Comparison of ENCODE assay signal across 4 cellular contexts in the genomic region with DNA sequence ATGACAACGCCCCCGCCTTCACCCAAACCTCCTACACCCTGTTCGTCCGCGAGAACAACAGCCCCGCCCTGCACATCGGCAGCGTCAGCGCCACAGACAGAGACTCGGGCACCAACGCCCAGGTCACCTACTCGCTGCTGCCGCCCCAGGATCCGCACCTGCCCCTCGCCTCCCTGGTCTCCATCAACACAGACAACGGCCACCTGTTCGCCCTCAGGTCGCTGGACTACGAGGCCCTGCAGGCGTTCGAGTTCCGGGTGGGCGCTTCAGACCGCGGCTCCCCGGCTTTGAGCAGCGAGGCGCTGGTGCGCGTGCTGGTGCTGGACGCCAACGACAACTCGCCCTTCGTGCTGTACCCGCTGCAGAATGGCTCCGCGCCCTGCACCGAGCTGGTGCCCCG. TPM values are rescaled to one million over a fixed set of nuclear protein-coding genes. Genes with fewer than 3 reads are reported as not detected.
"Had no signal": no experiment of that assay in that cellular context is flagged by ENCODE, and none has a peak within 500 bp of the region (broad histone marks: within the 10 kb centered on the region; RNA-seq: fewer than 3 reads in every experiment).

No MANE protein-coding gene starts in this region.

RNA-seq across cellular contexts. Expression of a gene that starts 1.8 kb away (rescaled TPM):
- total RNA-seq: OCI-LY7, PC-9, Peyer's patch had no signal

RNA-seq across cellular contexts. Expression of a gene that starts 2.8 kb away (rescaled TPM):
- total RNA-seq: OCI-LY7, PC-3, PC-9 had no signal

RNA-seq across cellular contexts. Expression of a gene that starts 6.9 kb away (rescaled TPM):
- total RNA-seq: OCI-LY7, PC-9 had no signal

RNA-seq across cellular contexts. Expression of a gene that starts 7.6 kb away (rescaled TPM):
- total RNA-seq: PC-9 had no signal

RNA-seq across cellular contexts. Expression of a gene that starts 12.8 kb away (rescaled TPM):
- total RNA-seq: OCI-LY7, PC-9 had no signal
